ENCODE assay signal across 8 cellular contexts in genomic region chr12:63103489-63104131, GRCh38. TPM values are rescaled to one million over a fixed set of nuclear protein-coding genes. Genes with fewer than 3 reads are reported as not detected.
A peak's percentile ranks its signal among the peaks of the same experiment; 100 is the strongest.
DNase-seq lines count a peak whose midpoint lies in the region; ATAC-seq and TF ChIP-seq lines count a peak whose summit lies in the region.

No MANE protein-coding gene starts in this region.

- ATAC-seq in stimulated activated memory B cell treated with anti-CD40 and anti-IgM and Interleukin-4, amounts not matched to agents 10 μg/mL and 1 μg/mL and 100 μg/mL, for 72 hours = no peak
- ATAC-seq in GM21717 (IDR thresholded peaks at IDR 0.05; ENCODE audit: unreplicated experiment) = no peak

- H3K23ac ChIP-seq in mesendoderm (ENCODE audit: low read length) = no peak overlapping the region

- no peak overlapping the region for H2BK5ac ChIP-seq in mesendoderm (ENCODE audit: low read length)

- H3K36me3 ChIP-seq in BE2C (no peaks in the 10 kb centered on the region), mesendoderm (ENCODE audit: control insufficient read depth, insufficient read depth, low read length) (no peaks in the 10 kb centered on the region)

- no peaks in the 10 kb centered on the region for H3K27me3 Mint-ChIP-seq in stimulated activated memory B cell treated with anti-CD40 and anti-IgM and Interleukin-4, amounts not matched to agents 10 μg/mL and 1 μg/mL and 100 μg/mL, for 72 hours

- DNase-seq in BE2C (no peak), NCI-H2107 (lab: John Stamatoyannopoulos, UW) (peak; percentile 15), T47D (ENCODE audit: low read depth in 1 of 2, low spot score in 1 of 2) (peak; percentile 34 to 54), mesendoderm (peak; percentile 25), T-helper 1 cell (no peak)

- no peak overlapping the region for H3K27ac Mint-ChIP-seq in stimulated activated memory B cell treated with anti-CD40 and anti-IgM and Interleukin-4, amounts not matched to agents 10 μg/mL and 1 μg/mL and 100 μg/mL, for 72 hours

- H3K4me3 ChIP-seq in BE2C (ENCODE audit: low read depth, low read length) (no peak overlapping the region), mesendoderm (ENCODE audit: low read length) (no peak overlapping the region)

- H3K4me1 Mint-ChIP-seq in stimulated activated memory B cell treated with anti-CD40 and anti-IgM and Interleukin-4, amounts not matched to agents 10 μg/mL and 1 μg/mL and 100 μg/mL, for 72 hours = no peaks in the 10 kb centered on the region

- no peaks in the 10 kb centered on the region for H3K36me3 Mint-ChIP-seq in stimulated activated memory B cell treated with anti-CD40 and anti-IgM and Interleukin-4, amounts not matched to agents 10 μg/mL and 1 μg/mL and 100 μg/mL, for 72 hours

- no peak overlapping the region for H3K4ac ChIP-seq in mesendoderm (ENCODE audit: low read depth, low read length)

- WGBS in mesendoderm (ENCODE audit: extremely low coverage, insufficient coverage, low lambda C conversion rate) = no CpG with 5 or more reads among the region's 5 CpGs

- H3K4me3 Mint-ChIP-seq in stimulated activated memory B cell treated with anti-CD40 and anti-IgM and Interleukin-4, amounts not matched to agents 10 μg/mL and 1 μg/mL and 100 μg/mL, for 72 hours = no peak overlapping the region

- H3K27me3 ChIP-seq in BE2C = no peaks in the 10 kb centered on the region
- H3K27me3 ChIP-seq in mesendoderm (ENCODE audit: insufficient read depth, low read length, poor library complexity) = no peaks in the 10 kb centered on the region

- H3K9ac ChIP-seq in mesendoderm (ENCODE audit: low read length) = no peak overlapping the region

- no peaks in the 10 kb centered on the region for H3K4me1 ChIP-seq in BE2C
- no peaks in the 10 kb centered on the region for H3K4me1 ChIP-seq in mesendoderm (ENCODE audit: control insufficient read depth, low read depth, low read length)

- no peak overlapping the region for H2BK120ac ChIP-seq in mesendoderm (ENCODE audit: low read depth, low read length)

- no peak overlapping the region for H3K27ac ChIP-seq in mesendoderm (ENCODE audit: low read depth, low read length)

- H3K4me2 ChIP-seq in mesendoderm (ENCODE audit: low read length) = no peak overlapping the region

- no peak overlapping the region for H3K56ac ChIP-seq in mesendoderm (ENCODE audit: low read length)

- no peaks in the 10 kb centered on the region for H3K79me2 ChIP-seq in mesendoderm (ENCODE audit: control insufficient read depth, insufficient read depth, low read length)

- H3K9me3 Mint-ChIP-seq in stimulated activated memory B cell treated with anti-CD40 and anti-IgM and Interleukin-4, amounts not matched to agents 10 μg/mL and 1 μg/mL and 100 μg/mL, for 72 hours = no peaks in the 10 kb centered on the region

- no peak overlapping the region for H3K18ac ChIP-seq in mesendoderm (ENCODE audit: low read length)

- no peak overlapping the region for H4K8ac ChIP-seq in mesendoderm (ENCODE audit: low read depth, low read length)

- TF ChIP-seq CTCF in BE2C (IDR thresholded peaks at IDR 0.05; ENCODE audit: low read depth, low read length) (peak; percentile 74), GM12874 (IDR thresholded peaks at IDR 0.05; ENCODE audit: insufficient read depth, low read depth, low read length) (peak; percentile 48; the same call in 1 of the 2 replicates)

- H2BK15ac ChIP-seq in mesendoderm (replicated peaks; ENCODE audit: low read depth) = no peak overlapping the region

- H3K9me3 ChIP-seq in BE2C = no peaks in the 10 kb centered on the region

- H4K5ac ChIP-seq in mesendoderm (ENCODE audit: low read length) = no peak overlapping the region

- H2AK5ac ChIP-seq in mesendoderm (ENCODE audit: low read length) = no peak overlapping the region

- H3K79me1 ChIP-seq in mesendoderm (ENCODE audit: low read length) = no peaks in the 10 kb centered on the region

- in situ Hi-C loops in T47D (cut with HindIII; ENCODE audit: low pct_unique_long_range_greater_than_20kb, low sequenced_read_pairs) = no loop called here

RNA-seq across cellular contexts. Expression of gene AVPR1A, which starts 47.4 kb away (rescaled TPM):
- 0.66 TPM for polyA plus RNA-seq in BE2C (2012; ENCODE audit: insufficient read depth, insufficient read length, low read depth)
- polyA plus RNA-seq in mesendoderm (2013, experiment 1 of 2) = 0.08 TPM
- polyA plus RNA-seq in mesendoderm (2013, experiment 2 of 2) = 0.20 TPM

Comparison
In these comparisons a context has a peak if more than half of its experiments do, and no peak if none do; other contexts are left out.
1. DNase-seq: peak in NCI-H2107 (single experiment), T47D (2 of 2) and mesendoderm (single experiment); none in BE2C (single experiment) and T-helper 1 cell (0 of 5).